ENCODE assay signal across 8 cellular contexts in the genomic region with DNA sequence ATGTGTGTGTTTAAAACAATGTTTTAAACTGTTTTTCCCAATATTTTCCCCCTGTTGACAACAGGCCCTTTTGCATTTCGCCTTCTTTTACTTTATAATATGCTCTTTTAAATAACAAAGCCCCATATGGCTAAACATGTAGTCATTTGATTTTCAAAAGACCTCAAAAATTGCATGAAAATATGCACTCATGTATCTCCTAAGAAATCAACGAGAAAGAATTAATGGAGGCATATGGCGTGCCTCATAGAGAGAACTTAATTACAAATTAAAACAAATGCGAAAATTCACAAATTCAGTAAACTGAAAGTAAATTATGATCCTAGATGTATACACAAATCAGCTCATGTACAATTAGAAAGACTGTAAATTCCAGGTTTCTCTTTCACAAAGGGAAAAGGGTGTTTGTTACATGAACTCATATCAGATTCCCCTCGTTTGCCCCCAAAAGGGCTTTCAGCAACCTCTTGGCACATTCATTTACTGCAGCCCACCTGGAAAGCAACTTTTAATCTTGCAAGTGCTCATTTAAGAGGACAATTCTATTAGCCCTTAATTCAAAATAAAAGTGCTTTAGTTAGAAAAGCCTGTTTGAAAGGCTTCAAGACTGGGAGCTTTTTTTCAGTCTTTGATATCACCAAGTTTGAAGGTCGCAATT.
DNase-seq lines count a peak whose midpoint lies in the region; ATAC-seq, FAIRE-seq and TF ChIP-seq lines count a peak whose summit lies in the region.

No MANE protein-coding gene starts in this region.

- peak overlapping the region; percentile 90 to 100 (median 92) for H3K4me3 Mint-ChIP-seq in naive thymus-derived CD4-positive, alpha-beta T cell

- no peaks in the 10 kb centered on the region for H3K27me3 Mint-ChIP-seq in naive thymus-derived CD4-positive, alpha-beta T cell

- peaks cover 0 to 9% (median 0%) of the 10 kb centered on the region in 5 donors for H3K36me3 Mint-ChIP-seq in naive thymus-derived CD4-positive, alpha-beta T cell

- H3K27ac Mint-ChIP-seq in naive thymus-derived CD4-positive, alpha-beta T cell, result peak overlapping the region; percentile 84 to 98 (median 96)

- ATAC-seq in naive thymus-derived CD4-positive, alpha-beta T cell, result no peak
- ATAC-seq in HG03571 (IDR thresholded peaks at IDR 0.05; ENCODE audit: unreplicated experiment) (no peak), HG03108 (IDR thresholded peaks at IDR 0.05; ENCODE audit: unreplicated experiment) (no peak)

- intact Hi-C loops in naive thymus-derived CD4-positive, alpha-beta T cell (cut with micrococcal nuclease), result loop anchor here (1.0 to 5.0 kb wide), 8 partner anchors 22 to 1627 kb away; a partner anchor contains a TSS

- CTCF ChIA-PET in naive thymus-derived CD4-positive, alpha-beta T cell (lab: Charles Lee), result interaction anchor here (0.6 to 1.3 kb wide), 4 partner anchors 18 to 149 kb away, joined by 3 to 4 read pairs (median 4); no protein-coding TSS in a partner anchor

- H3K4me1 Mint-ChIP-seq in naive thymus-derived CD4-positive, alpha-beta T cell, result peaks cover 35 to 66% (median 58%) of the 10 kb centered on the region in 7 donors

- H3K9me3 Mint-ChIP-seq in naive thymus-derived CD4-positive, alpha-beta T cell, result no peaks in the 10 kb centered on the region

- peaks cover 31 to 42% of the 10 kb centered on the region in 2 donors for H3K4me1 ChIP-seq in naive thymus-derived CD4-positive, alpha-beta T cell (ENCODE audit: control insufficient read depth in 2 of 2, insufficient read depth in 2 of 2, low read length in 2 of 2)

- TF ChIP-seq CTCF in AG10803 (conservative IDR thresholded peaks at IDR 0.05; ENCODE audit: low read length) (no peak), bronchial epithelial cell (IDR thresholded peaks at IDR 0.05; ENCODE audit: insufficient read depth, low read length, severe bottlenecking) (no peak)

- no peak for FAIRE-seq in bronchial epithelial cell (lab: Jason Lieb, UNC)

- peak overlapping the region; percentile 78 for H3K4me3 ChIP-seq in AG10803 (ENCODE audit: low read length)
- H3K4me3 ChIP-seq in bronchial epithelial cell (ENCODE audit: low read depth, low read length), result peak overlapping the region; percentile 68
- H3K4me3 ChIP-seq in naive thymus-derived CD4-positive, alpha-beta T cell (ENCODE audit: low read length), result peak overlapping the region; percentile 82

- H3K27ac ChIP-seq in naive thymus-derived CD4-positive, alpha-beta T cell (ENCODE audit: low read depth, low read length), result peak overlapping the region; percentile 84

- no peaks in the 10 kb centered on the region for H3K9me3 ChIP-seq in naive thymus-derived CD4-positive, alpha-beta T cell (ENCODE audit: control insufficient read depth in 2 of 3, low read length in 3 of 3)

- no peaks in the 10 kb centered on the region for H3K36me3 ChIP-seq in bronchial epithelial cell (ENCODE audit: control insufficient read depth, insufficient read depth, low read length)
- H3K36me3 ChIP-seq in naive thymus-derived CD4-positive, alpha-beta T cell (ENCODE audit: control insufficient read depth in 2 of 3, insufficient read depth in 3 of 3, low read length in 3 of 3), result peaks cover 0 to 4% (median 0%) of the 10 kb centered on the region in 3 experiments

- POLR2A ChIA-PET in naive thymus-derived CD4-positive, alpha-beta T cell (lab: Charles Lee), result interaction anchor here (0.7 to 5.7 kb wide), 15 partner anchors 8 to 257 kb away, joined by 3 to 68 read pairs (median 4); no protein-coding TSS in a partner anchor

- DNase-seq in AG10803 (ENCODE audit: low read depth) (no peak), KG1 (lab: John Stamatoyannopoulos, UW) (peak; percentile 30), bronchial epithelial cell (ENCODE audit: low read depth) (no peak), NCI-H187 treated with DMSO at 0.1 percent for 48 hours (lab: John Stamatoyannopoulos, UW) (no peak)
- DNase-seq in naive thymus-derived CD4-positive, alpha-beta T cell, result no peak
- DNase-seq in stimulated activated CD4-positive, alpha-beta T cell treated with anti-CD3 and anti-CD28 coated beads, Interleukin-15, amount 100 ng/mL, for 24 hours, result no peak

- no peaks in the 10 kb centered on the region for H3K27me3 ChIP-seq in bronchial epithelial cell (ENCODE audit: control insufficient read depth, insufficient read depth, low read length)
- H3K27me3 ChIP-seq in naive thymus-derived CD4-positive, alpha-beta T cell (ENCODE audit: control insufficient read depth in 2 of 2, insufficient read depth in 2 of 2, low read length in 2 of 2), result no peaks in the 10 kb centered on the region
